18 cellular contexts compared by ENCODE assay signal in genomic region chr3:110341047-110341446, GRCh38.
DNase-seq lines count a peak whose midpoint lies in the region; TF ChIP-seq lines count a peak whose summit lies in the region.
"Had no signal": no experiment of that assay in that cellular context is flagged by ENCODE, and none has a peak within 500 bp of the region (broad histone marks: within the 10 kb centered on the region; RNA-seq: fewer than 3 reads in every experiment).

No MANE protein-coding gene starts in this region.

- peak overlapping the region; percentile 3; the same call in 1 of the 2 replicates for H3K27ac ChIP-seq in SJSA1
- H3K27ac ChIP-seq in fibroblast of lung (ENCODE audit: insufficient read depth, low read length), result no peak overlapping the region
- H3K27ac ChIP-seq in MM.1S (ENCODE audit: low read length), result no peak overlapping the region
- H3K27ac ChIP-seq: cardiac muscle cell, left lung, transverse colon had no signal

- H3K9ac ChIP-seq in fibroblast of lung (ENCODE audit: insufficient read depth, low read length), result no peak overlapping the region
- H3K9ac ChIP-seq in MM.1S (ENCODE audit: low read length), result no peak overlapping the region

- peak; percentile 18 for DNase-seq in GM03348 (ENCODE audit: low spot score)
- no peak for DNase-seq in SJSA1 (ENCODE audit: low read depth in 1 of 2, low spot score in 2 of 2)
- DNase-seq in fibroblast of lung (ENCODE audit: low read depth in 2 of 2), result peak; percentile 31 to 51
- peak; percentile 81 for DNase-seq in renal cortical epithelial cell (ENCODE audit: low read depth)
- DNase-seq in NAMALWA (ENCODE audit: low spot score), result no peak
- DNase-seq in stimulated activated naive CD4-positive, alpha-beta T cell treated with Interleukin-2 at 50 U/mL for 16 hours (lab: John Stamatoyannopoulos, UW), result no peak
- no peak for DNase-seq in MM.1S
- no peak for DNase-seq in stimulated activated CD4-positive, alpha-beta T cell treated with anti-CD3 and anti-CD28 coated beads, Interleukin-4, amount 100 ng/mL, for 24 hours
- DNase-seq: activated CD4-positive, alpha-beta T cell treated with anti-CD3 and anti-CD28 coated beads, Interleukin-2, amount 10 ng/mL, durations not matched to agents 24 days and 14 days; Caco-2; left lung; NCI-H1436; NCI-H524 treated with DMSO at 0.1 percent for 48 hours; nephron progenitor cell; posterior cingulate gyrus; stimulated activated CD4-positive, alpha-beta T cell treated with anti-CD3 and anti-CD28 coated beads, Interleukin-2, amount 100 ng/mL, for 24 hours; transverse colon had no signal

- H3K4me1 ChIP-seq in SJSA1 (replicated peaks), result peaks cover 25% of the 10 kb centered on the region
- H3K4me1 ChIP-seq in fibroblast of lung (ENCODE audit: control insufficient read depth, extremely low read depth, insufficient read depth, low read length), result peaks cover 4% of the 10 kb centered on the region
- no peaks in the 10 kb centered on the region for H3K4me1 ChIP-seq in MM.1S (ENCODE audit: low read length)
- H3K4me1 ChIP-seq: left lung, transverse colon had no signal

- H2AFZ ChIP-seq in fibroblast of lung (ENCODE audit: low read length) (no peak overlapping the region), MM.1S (ENCODE audit: low read length) (no peak overlapping the region)

- H3K79me2 ChIP-seq in fibroblast of lung (ENCODE audit: control insufficient read depth, insufficient read depth, low read length), result no peaks in the 10 kb centered on the region
- H3K79me2 ChIP-seq in MM.1S (ENCODE audit: low read length), result no peaks in the 10 kb centered on the region

- H4K20me1 ChIP-seq in fibroblast of lung (ENCODE audit: control insufficient read depth, extremely low read depth, insufficient read depth, low read length), result no peaks in the 10 kb centered on the region
- no peaks in the 10 kb centered on the region for H4K20me1 ChIP-seq in MM.1S (ENCODE audit: insufficient read depth, low read length)

- TF ChIP-seq CTCF in fibroblast of lung (conservative IDR thresholded peaks at IDR 0.05 in 1 of 2, IDR thresholded peaks at IDR 0.05 in 1 of 2; ENCODE audit: low read depth in 1 of 2, low read length in 2 of 2) (no peak), MM.1S (IDR thresholded peaks at IDR 0.05; ENCODE audit: low read length) (no peak)

- no peaks in the 10 kb centered on the region for H3F3A ChIP-seq in MM.1S (ENCODE audit: insufficient read depth, low read length)

- H3K36me3 ChIP-seq in SJSA1 (no peaks in the 10 kb centered on the region), fibroblast of lung (ENCODE audit: control insufficient read depth, insufficient read depth, low read length) (no peaks in the 10 kb centered on the region), MM.1S (replicated peaks; ENCODE audit: insufficient read depth, low read length) (no peaks in the 10 kb centered on the region)
- H3K36me3 ChIP-seq: cardiac muscle cell, left lung, transverse colon had no signal

- no peaks in the 10 kb centered on the region for H3K9me3 ChIP-seq in SJSA1 (replicated peaks)
- H3K9me3 ChIP-seq in fibroblast of lung (ENCODE audit: control insufficient read depth, insufficient read depth, low read depth, low read length), result no peaks in the 10 kb centered on the region
- H3K9me3 ChIP-seq in MM.1S (replicated peaks; ENCODE audit: insufficient read depth, low read length), result no peaks in the 10 kb centered on the region

- H3K4me2 ChIP-seq in fibroblast of lung (ENCODE audit: extremely low read depth, insufficient read depth, low read length) (no peak overlapping the region), MM.1S (ENCODE audit: low read depth, low read length) (no peak overlapping the region)

- no peak overlapping the region for H3K4me3 ChIP-seq in SJSA1
- H3K4me3 ChIP-seq in fibroblast of lung (replicated peaks in 1 of 4; ENCODE audit: control extremely low read depth in 1 of 4, insufficient read depth in 1 of 4, low read depth in 3 of 4, low read length in 4 of 4), result no peak overlapping the region
- no peak overlapping the region for H3K4me3 ChIP-seq in MM.1S (ENCODE audit: low read length)
- H3K4me3 ChIP-seq: cardiac muscle cell, left lung, transverse colon had no signal

- no peaks in the 10 kb centered on the region for H3K9me2 ChIP-seq in MM.1S (replicated peaks; ENCODE audit: insufficient read depth, low read length)

- H3K27me3 ChIP-seq in SJSA1 (replicated peaks) (no peaks in the 10 kb centered on the region), fibroblast of lung (ENCODE audit: control insufficient read depth, insufficient read depth, low read length) (no peaks in the 10 kb centered on the region), MM.1S (replicated peaks; ENCODE audit: insufficient read depth, low read length) (no peaks in the 10 kb centered on the region)
- H3K27me3 ChIP-seq: cardiac muscle cell, left lung, transverse colon had no signal

Comparison
In these comparisons a context has a peak if more than half of its experiments do, and no peak if none do; other contexts are left out.
1. DNase-seq: peak in GM03348 (single experiment), fibroblast of lung (2 of 2) and renal cortical epithelial cell (single experiment); none in SJSA1 (0 of 2), NAMALWA (single experiment), stimulated activated naive CD4-positive, alpha-beta T cell treated with Interleukin-2 at 50 U/mL for 16 hours (single experiment), MM.1S (single experiment) and stimulated activated CD4-positive, alpha-beta T cell treated with anti-CD3 and anti-CD28 coated beads, Interleukin-4, amount 100 ng/mL, for 24 hours (single experiment).